Comparison of ENCODE assay signal across 18 cellular contexts in the genomic region with DNA sequence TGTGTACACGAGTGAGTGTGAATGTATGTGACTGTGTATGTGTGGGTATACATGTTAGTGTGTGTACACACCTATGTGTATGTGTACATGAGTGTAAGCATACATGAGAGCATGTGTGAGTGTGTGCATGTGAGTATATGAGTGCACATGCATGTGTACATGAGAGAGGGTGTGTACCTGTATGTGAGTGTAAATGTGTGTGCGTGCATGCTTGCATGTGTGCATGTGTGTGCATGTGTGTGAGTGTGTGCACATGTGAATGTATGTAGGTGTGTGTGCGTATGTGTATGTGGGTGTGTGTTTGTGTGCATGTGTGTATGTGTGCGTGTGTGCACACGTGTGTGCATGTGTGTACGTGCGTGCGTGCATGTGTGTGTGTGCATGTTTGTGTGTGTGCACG.
"Had no signal": no experiment of that assay in that cellular context is flagged by ENCODE, and none has a peak within 500 bp of the region (broad histone marks: within the 10 kb centered on the region; RNA-seq: fewer than 3 reads in every experiment).

No MANE protein-coding gene starts in this region.

- H3K4me1 ChIP-seq: colonic mucosa, esophagus squamous epithelium, right atrium auricular region, stomach, transverse colon had no signal

- DNase-seq: colonic mucosa; dermis blood vessel endothelial cell; esophagus squamous epithelium; foreskin fibroblast; head of caudate nucleus; hippocampal formation; kidney glomerular epithelial cell; mesendoderm; naive B cell; small intestine; stimulated activated CD4-positive, alpha-beta T cell treated with anti-CD3 and anti-CD28 coated beads, Interleukin-12 subunit alpha, Interleukin-12 subunit beta, amount 100 ng/mL, for 4 hours; stimulated activated naive CD4-positive, alpha-beta T cell; stomach; substantia nigra; transverse colon had no signal

- H3K27me3 ChIP-seq: colonic mucosa, right atrium auricular region had no signal

- H3K27ac ChIP-seq: colonic mucosa, esophagus squamous epithelium, right atrium auricular region, stomach, thoracic aorta, transverse colon had no signal

- H3K4me3 ChIP-seq: colonic mucosa, esophagus squamous epithelium, right atrium auricular region, stomach, thoracic aorta, transverse colon had no signal

- H3K4me1 Mint-ChIP-seq: nephron had no signal

- H3K4me3 Mint-ChIP-seq: nephron had no signal

- FAIRE-seq: small intestine had no signal

- H3K36me3 ChIP-seq: colonic mucosa, esophagus squamous epithelium, right atrium auricular region, stomach, thoracic aorta, transverse colon had no signal

- H3K27ac Mint-ChIP-seq: nephron had no signal

- H3K9me3 ChIP-seq: colonic mucosa had no signal
